Comparison of ENCODE assay signal across 30 cellular contexts in genomic region chr9:136318111-136318768, GRCh38. TPM values are rescaled to one million over a fixed set of nuclear protein-coding genes. Genes with fewer than 3 reads are reported as not detected.
"Had no signal": no experiment of that assay in that cellular context is flagged by ENCODE, and none has a peak within 500 bp of the region (broad histone marks: within the 10 kb centered on the region; RNA-seq: fewer than 3 reads in every experiment).

No MANE protein-coding gene starts in this region.

- H3K27ac Mint-ChIP-seq: activated naive CD4-positive, alpha-beta T cell treated with anti-CD3 and anti-CD28 coated beads, Interleukin-2, amount 10 ng/mL, durations not matched to agents 7 days and 5 days; activated T-cell treated with anti-CD3 and anti-CD28 coated beads, Interleukin-2, amount 50 U/mL, for 24 hours; naive thymus-derived CD4-positive, alpha-beta T cell; stimulated activated effector memory CD8-positive, alpha-beta T cell treated with anti-CD3 and anti-CD28 coated beads, Interleukin-12 subunit alpha, Interleukin-12 subunit beta, amount 100 ng/mL, for 72 hours; T-cell; T-helper 2 cell treated with Interferon-gamma antibody and Interleukin-4, amounts not matched to agents 5 μg/mL and 100 μg/mL, for 36 hours had no signal

- H3K27ac ChIP-seq: coronary artery, esophagus muscularis mucosa, heart left ventricle, neutrophil, pancreas, psoas muscle, right lobe of liver, skin epidermis, stomach, suprapubic skin, transverse colon, uterus had no signal

- FAIRE-seq: frontal cortex, keratinocyte, pancreas had no signal

- H3K27me3 ChIP-seq: esophagus muscularis mucosa, heart left ventricle, pancreas, right lobe of liver, stomach, suprapubic skin, uterus had no signal

- ATAC-seq: heart left ventricle; left lobe of liver; naive thymus-derived CD4-positive, alpha-beta T cell; pancreas; psoas muscle; stimulated activated effector memory CD8-positive, alpha-beta T cell treated with anti-CD3 and anti-CD28 coated beads, Interleukin-12 subunit alpha, Interleukin-12 subunit beta, amount 100 ng/mL, for 72 hours; T-cell had no signal

- H3K9me3 ChIP-seq: neutrophil, pancreas, uterus had no signal

- DNase-seq: activated CD4-positive, alpha-beta T cell treated with anti-CD3 and anti-CD28 coated beads, Interleukin-2, amount 50 U/mL, for 4 hours; activated CD8-positive, alpha-beta memory T cell treated with anti-CD3 and anti-CD28 coated beads for 24 hours; activated CD8-positive, alpha-beta memory T cell treated with anti-CD3 and anti-CD28 coated beads, Interleukin-2, amount 50 U/mL, for 4 hours; activated effector memory CD4-positive, alpha-beta T cell treated with Interleukin-2 at 50 U/mL for 16 hours; activated naive CD4-positive, alpha-beta T cell treated with anti-CD3 and anti-CD28 coated beads, Interleukin-2, amount 10 ng/mL, durations not matched to agents 7 days and 5 days; activated T-cell treated with anti-CD3 and anti-CD28 coated beads, Interleukin-2, amount 50 U/mL, for 24 hours; amygdala; cerebellar nuclear complex; naive thymus-derived CD4-positive, alpha-beta T cell; psoas muscle; right lobe of liver; stimulated activated CD4-positive, alpha-beta T cell treated with anti-CD3 and anti-CD28 coated beads, Interleukin-1b, Interleukin-23, amount 100 ng/mL, for 48 hours; stomach; T-cell; transverse colon; uterus had no signal

- H3K36me3 Mint-ChIP-seq: T-cell had no signal

- H3K4me3 ChIP-seq: coronary artery, esophagus muscularis mucosa, heart left ventricle, lung, pancreas, psoas muscle, right lobe of liver, skin epidermis, stomach, suprapubic skin, transverse colon, uterus had no signal

- H3K4me3 Mint-ChIP-seq: activated naive CD4-positive, alpha-beta T cell treated with anti-CD3 and anti-CD28 coated beads, Interleukin-2, amount 10 ng/mL, durations not matched to agents 7 days and 5 days; activated T-cell treated with anti-CD3 and anti-CD28 coated beads, Interleukin-2, amount 50 U/mL, for 24 hours; naive thymus-derived CD4-positive, alpha-beta T cell; stimulated activated effector memory CD8-positive, alpha-beta T cell treated with anti-CD3 and anti-CD28 coated beads, Interleukin-12 subunit alpha, Interleukin-12 subunit beta, amount 100 ng/mL, for 72 hours; T-cell; T-helper 2 cell treated with Interferon-gamma antibody and Interleukin-4, amounts not matched to agents 5 μg/mL and 100 μg/mL, for 36 hours had no signal

- H3K27me3 Mint-ChIP-seq: activated T-cell treated with anti-CD3 and anti-CD28 coated beads, Interleukin-2, amount 50 U/mL, for 24 hours had no signal

- H3K36me3 ChIP-seq: esophagus muscularis mucosa, heart left ventricle, neutrophil, pancreas, right lobe of liver, stomach, suprapubic skin, transverse colon, uterus had no signal

- H3K4me1 Mint-ChIP-seq: activated naive CD4-positive, alpha-beta T cell treated with anti-CD3 and anti-CD28 coated beads, Interleukin-2, amount 10 ng/mL, durations not matched to agents 7 days and 5 days had no signal

- H3K4me1 ChIP-seq: esophagus muscularis mucosa, heart left ventricle, pancreas, psoas muscle, right lobe of liver, stomach, transverse colon, uterus had no signal

RNA-seq across cellular contexts. Expression of gene CCDC187, which starts 14.3 kb away (rescaled TPM):
- total RNA-seq: esophagus muscularis mucosa, mesenteric fat pad, psoas muscle had no signal
- polyA plus RNA-seq: heart left ventricle; naive thymus-derived CD4-positive, alpha-beta T cell; psoas muscle had no signal
